1 cellular context compared by ENCODE assay signal in genomic region chr12:123457980-123458779, GRCh38.
TF ChIP-seq lines count a peak whose summit lies in the region.

Gene SNRNP35, plus strand, starts transcription at chr12:123458139. Its CDS starts 7,402 bp downstream, at chr12:123465541.

TF ChIP-seq in HepG2, 621 proteins besides CTCF, POLR2A, EP300 and RAD21 (continued from another document and continues in another):
- TF ChIP-seq GLMP (CRISPR knock-in tag; IDR thresholded peaks at IDR 0.05; ENCODE audit: borderline replicate concordance) (no peak), POGK (CRISPR knock-in tag; conservative IDR thresholded peaks at IDR 0.05) (peak; percentile 83), MTF2 (CRISPR knock-in tag; IDR thresholded peaks at IDR 0.05; ENCODE audit: borderline replicate concordance) (0 out of 2 replicates have a peak, but pooled peaks have one; percentile 57), RARA (CRISPR knock-in tag; IDR thresholded peaks at IDR 0.05) (peak; percentile 41), ZNF264 (CRISPR knock-in tag; IDR thresholded peaks at IDR 0.05) (peak; percentile 89), ZHX2 (IDR thresholded peaks at IDR 0.05; ENCODE audit: low read depth) (peak; percentile 82), ZHX2 (CRISPR knock-in tag; IDR thresholded peaks at IDR 0.05; ENCODE audit: borderline replicate concordance) (peak; percentile 68; the same call in 1 of the 2 replicates), SSRP1 (CRISPR knock-in tag; IDR thresholded peaks at IDR 0.05) (0 out of 2 replicates have a peak, but pooled peaks have one; percentile 43), RXRB (CRISPR knock-in tag; IDR thresholded peaks at IDR 0.05; ENCODE audit: borderline replicate concordance) (peak; percentile 48; the same call in 1 of the 2 replicates), ZFP37 (CRISPR knock-in tag; IDR thresholded peaks at IDR 0.05; ENCODE audit: borderline replicate concordance) (peak; percentile 76; the same call in 1 of the 2 replicates), ZNF704 (CRISPR knock-in tag; IDR thresholded peaks at IDR 0.05; ENCODE audit: borderline replicate concordance) (0 out of 2 replicates have a peak, but pooled peaks have one; percentile 49), NBN (conservative IDR thresholded peaks at IDR 0.05) (no peak), ZSCAN12 (CRISPR knock-in tag; IDR thresholded peaks at IDR 0.05) (no peak; the same call in 1 of the 2 replicates), TOPORS (CRISPR knock-in tag; IDR thresholded peaks at IDR 0.05) (peak; percentile 61), BHLHE40 (IDR thresholded peaks at IDR 0.05; ENCODE audit: low read length) (0 out of 2 replicates have a peak, but pooled peaks have one; percentile 22), TEAD3 (CRISPR knock-in tag; optimal IDR thresholded peaks at IDR 0.05; ENCODE audit: borderline replicate concordance) (peak; percentile 66), ATF3 (CRISPR knock-in tag; IDR thresholded peaks at IDR 0.05) (peak; percentile 30; the same call in 1 of the 2 replicates), ZNF781 (CRISPR knock-in tag; IDR thresholded peaks at IDR 0.05; ENCODE audit: borderline replicate concordance, not compliant biosample characterization) (peak; percentile 21), XRCC5 (optimal IDR thresholded peaks at IDR 0.05; ENCODE audit: low read length) (peak; percentile 70), IKZF5 (CRISPR knock-in tag; IDR thresholded peaks at IDR 0.05) (no peak), ZNF44 (CRISPR knock-in tag; IDR thresholded peaks at IDR 0.05) (peak; percentile 57; the same call in 1 of the 2 replicates), THAP11 (CRISPR knock-in tag; IDR thresholded peaks at IDR 0.05) (peak; percentile 89), SRSF4 (IDR thresholded peaks at IDR 0.05; ENCODE audit: low read depth, low read length, poor library complexity, severe bottlenecking) (no peak), ZNF292 (CRISPR knock-in tag; IDR thresholded peaks at IDR 0.05; ENCODE audit: borderline replicate concordance, low read depth) (no peak), ZMAT3 (CRISPR knock-in tag; conservative IDR thresholded peaks at IDR 0.05) (peak; percentile 84; the same call in 1 of the 2 replicates), PCBP1 (IDR thresholded peaks at IDR 0.05; ENCODE audit: borderline replicate concordance, low read depth, low read length) (peak; percentile 65; the same call in 1 of the 2 replicates), ZFX (CRISPR knock-in tag; IDR thresholded peaks at IDR 0.05; ENCODE audit: low read depth) (peak; percentile 96), HNRNPK (IDR thresholded peaks at IDR 0.05; ENCODE audit: low read depth, low read length, poor library complexity, severe bottlenecking) (no peak), ZNF337 (CRISPR knock-in tag; IDR thresholded peaks at IDR 0.05; ENCODE audit: borderline replicate concordance, low read depth) (peak; percentile 63; the same call in 1 of the 2 replicates), ZNF225 (CRISPR knock-in tag; IDR thresholded peaks at IDR 0.05) (peak; percentile 81; the same call in 1 of the 2 replicates), CREM (IDR thresholded peaks at IDR 0.05) (peak; percentile 56), CREM (CRISPR knock-in tag; IDR thresholded peaks at IDR 0.05) (no peak)
- TF ChIP-seq, protein P1, sequence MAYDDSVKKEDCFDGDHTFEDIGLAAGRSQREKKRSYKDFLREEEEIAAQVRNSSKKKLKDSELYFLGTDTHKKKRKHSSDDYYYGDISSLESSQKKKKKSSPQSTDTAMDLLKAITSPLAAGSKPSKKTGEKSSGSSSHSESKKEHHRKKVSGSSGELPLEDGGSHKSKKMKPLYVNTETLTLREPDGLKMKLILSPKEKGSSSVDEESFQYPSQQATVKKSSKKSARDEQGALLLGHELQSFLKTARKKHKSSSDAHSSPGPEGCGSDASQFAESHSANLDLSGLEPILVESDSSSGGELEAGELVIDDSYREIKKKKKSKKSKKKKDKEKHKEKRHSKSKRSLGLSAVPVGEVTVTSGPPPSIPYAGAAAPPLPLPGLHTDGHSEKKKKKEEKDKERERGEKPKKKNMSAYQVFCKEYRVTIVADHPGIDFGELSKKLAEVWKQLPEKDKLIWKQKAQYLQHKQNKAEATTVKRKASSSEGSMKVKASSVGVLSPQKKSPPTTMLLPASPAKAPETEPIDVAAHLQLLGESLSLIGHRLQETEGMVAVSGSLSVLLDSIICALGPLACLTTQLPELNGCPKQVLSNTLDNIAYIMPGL (CRISPR knock-in tag; IDR thresholded peaks at IDR 0.05; ENCODE audit: borderline replicate concordance in 1 of 2, low read depth in 1 of 2): peak; percentile 83 to 88; a peak in 3 of 4 replicates
- TF ChIP-seq, protein P2, sequence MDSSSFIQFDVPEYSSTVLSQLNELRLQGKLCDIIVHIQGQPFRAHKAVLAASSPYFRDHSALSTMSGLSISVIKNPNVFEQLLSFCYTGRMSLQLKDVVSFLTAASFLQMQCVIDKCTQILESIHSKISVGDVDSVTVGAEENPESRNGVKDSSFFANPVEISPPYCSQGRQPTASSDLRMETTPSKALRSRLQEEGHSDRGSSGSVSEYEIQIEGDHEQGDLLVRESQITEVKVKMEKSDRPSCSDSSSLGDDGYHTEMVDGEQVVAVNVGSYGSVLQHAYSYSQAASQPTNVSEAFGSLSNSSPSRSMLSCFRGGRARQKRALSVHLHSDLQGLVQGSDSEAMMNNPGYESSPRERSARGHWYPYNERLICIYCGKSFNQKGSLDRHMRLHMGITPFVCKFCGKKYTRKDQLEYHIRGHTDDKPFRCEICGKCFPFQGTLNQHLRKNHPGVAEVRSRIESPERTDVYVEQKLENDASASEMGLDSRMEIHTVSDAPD (CRISPR knock-in tag; IDR thresholded peaks at IDR 0.05): 0 out of 2 replicates have a peak, but pooled peaks have one; percentile 18
- TF ChIP-seq, protein P3, sequence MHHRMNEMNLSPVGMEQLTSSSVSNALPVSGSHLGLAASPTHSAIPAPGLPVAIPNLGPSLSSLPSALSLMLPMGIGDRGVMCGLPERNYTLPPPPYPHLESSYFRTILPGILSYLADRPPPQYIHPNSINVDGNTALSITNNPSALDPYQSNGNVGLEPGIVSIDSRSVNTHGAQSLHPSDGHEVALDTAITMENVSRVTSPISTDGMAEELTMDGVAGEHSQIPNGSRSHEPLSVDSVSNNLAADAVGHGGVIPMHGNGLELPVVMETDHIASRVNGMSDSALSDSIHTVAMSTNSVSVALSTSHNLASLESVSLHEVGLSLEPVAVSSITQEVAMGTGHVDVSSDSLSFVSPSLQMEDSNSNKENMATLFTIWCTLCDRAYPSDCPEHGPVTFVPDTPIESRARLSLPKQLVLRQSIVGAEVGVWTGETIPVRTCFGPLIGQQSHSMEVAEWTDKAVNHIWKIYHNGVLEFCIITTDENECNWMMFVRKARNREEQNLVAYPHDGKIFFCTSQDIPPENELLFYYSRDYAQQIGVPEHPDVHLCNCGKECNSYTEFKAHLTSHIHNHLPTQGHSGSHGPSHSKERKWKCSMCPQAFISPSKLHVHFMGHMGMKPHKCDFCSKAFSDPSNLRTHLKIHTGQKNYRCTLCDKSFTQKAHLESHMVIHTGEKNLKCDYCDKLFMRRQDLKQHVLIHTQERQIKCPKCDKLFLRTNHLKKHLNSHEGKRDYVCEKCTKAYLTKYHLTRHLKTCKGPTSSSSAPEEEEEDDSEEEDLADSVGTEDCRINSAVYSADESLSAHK (CRISPR knock-in tag; IDR thresholded peaks at IDR 0.05; ENCODE audit: borderline replicate concordance): no peak
- TF ChIP-seq, protein P4, sequence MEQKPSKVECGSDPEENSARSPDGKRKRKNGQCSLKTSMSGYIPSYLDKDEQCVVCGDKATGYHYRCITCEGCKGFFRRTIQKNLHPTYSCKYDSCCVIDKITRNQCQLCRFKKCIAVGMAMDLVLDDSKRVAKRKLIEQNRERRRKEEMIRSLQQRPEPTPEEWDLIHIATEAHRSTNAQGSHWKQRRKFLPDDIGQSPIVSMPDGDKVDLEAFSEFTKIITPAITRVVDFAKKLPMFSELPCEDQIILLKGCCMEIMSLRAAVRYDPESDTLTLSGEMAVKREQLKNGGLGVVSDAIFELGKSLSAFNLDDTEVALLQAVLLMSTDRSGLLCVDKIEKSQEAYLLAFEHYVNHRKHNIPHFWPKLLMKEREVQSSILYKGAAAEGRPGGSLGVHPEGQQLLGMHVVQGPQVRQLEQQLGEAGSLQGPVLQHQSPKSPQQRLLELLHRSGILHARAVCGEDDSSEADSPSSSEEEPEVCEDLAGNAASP (CRISPR knock-in tag; IDR thresholded peaks at IDR 0.05; ENCODE audit: borderline replicate concordance): peak; percentile 76
